ENCODE assay signal across 8 cellular contexts in genomic region chr18:13562494-13563029, GRCh38.
A peak's percentile ranks its signal among the peaks of the same experiment; 100 is the strongest.
DNase-seq lines count a peak whose midpoint lies in the region; ATAC-seq lines count a peak whose summit lies in the region.

No MANE protein-coding gene starts in this region.

- in situ Hi-C loops in G401 (cut with HindIII; ENCODE audit: low sequenced_read_pairs): no loop called here

- peak; percentile 82 for DNase-seq in activated CD8-positive, alpha-beta memory T cell treated with anti-CD3 and anti-CD28 coated beads, Interleukin-2, amount 50 U/mL, for 24 hours (ENCODE audit: extremely low read depth)
- DNase-seq in putamen (ENCODE audit: low spot score) (peak; percentile 56), DMS114 treated with DMSO at 0.1 percent for 48 hours (lab: John Stamatoyannopoulos, UW; ENCODE audit: unreplicated experiment) (no peak), NCI-H748 (lab: John Stamatoyannopoulos, UW; ENCODE audit: unreplicated experiment) (no peak), G401 (ENCODE audit: low spot score) (no peak), NCI-H345 (lab: John Stamatoyannopoulos, UW) (no peak)

- ATAC-seq in GM19395 (IDR thresholded peaks at IDR 0.05; ENCODE audit: unreplicated experiment): peak; percentile 54
- peak; percentile 59 for ATAC-seq in HG03354 (IDR thresholded peaks at IDR 0.05; ENCODE audit: poor library complexity, severe bottlenecking, unreplicated experiment)

Comparison
In these comparisons a context has a peak if more than half of its experiments do, and no peak if none do; other contexts are left out.
1. DNase-seq: peak in activated CD8-positive, alpha-beta memory T cell treated with anti-CD3 and anti-CD28 coated beads, Interleukin-2, amount 50 U/mL, for 24 hours (single experiment) and putamen (single experiment); none in DMS114 treated with DMSO at 0.1 percent for 48 hours (single experiment), NCI-H748 (single experiment), G401 (single experiment) and NCI-H345 (single experiment).